Comparison of ENCODE assay signal across 8 cellular contexts in genomic region chr11:5624489-5625278, GRCh38. TPM values are rescaled to one million over a fixed set of nuclear protein-coding genes. Genes with fewer than 3 reads are reported as not detected.
DNase-seq lines count a peak whose midpoint lies in the region; ATAC-seq, FAIRE-seq and TF ChIP-seq lines count a peak whose summit lies in the region.

TRIM34 (plus strand) TSS chr11:5625001; CDS start chr11:5632332, 7,331 bp downstream.

- H3K27me3 ChIP-seq in SJSA1 (replicated peaks) (no peaks in the 10 kb centered on the region), left ventricle myocardium inferior (ENCODE audit: low read depth) (no peaks in the 10 kb centered on the region), rectal smooth muscle tissue (ENCODE audit: control insufficient read depth, insufficient read depth, low read length) (no peaks in the 10 kb centered on the region)

- TF ChIP-seq CTCF in A549 (IDR thresholded peaks at IDR 0.05): no peak
- TF ChIP-seq CTCF in left ventricle myocardium inferior (IDR thresholded peaks at IDR 0.05; ENCODE audit: borderline replicate concordance): no peak

- intact Hi-C loops in left ventricle myocardium inferior (cut with micrococcal nuclease): no loop called here

- H3K36me3 ChIP-seq in SJSA1: no peaks in the 10 kb centered on the region
- H3K36me3 ChIP-seq in left ventricle myocardium inferior: no peaks in the 10 kb centered on the region
- no peaks in the 10 kb centered on the region for H3K36me3 ChIP-seq in rectal smooth muscle tissue (ENCODE audit: control insufficient read depth, insufficient read depth, low read length)

- ATAC-seq in A549 (peak; percentile 75 to 82; a peak in 5 of 6 replicates), GM19043 (IDR thresholded peaks at IDR 0.05; ENCODE audit: low read depth, unreplicated experiment) (peak; percentile 94), HG03196 (IDR thresholded peaks at IDR 0.05; ENCODE audit: unreplicated experiment) (peak; percentile 98)

- H3K9me3 ChIP-seq in A549: no peaks in the 10 kb centered on the region
- H3K9me3 ChIP-seq in SJSA1 (replicated peaks): no peaks in the 10 kb centered on the region
- H3K9me3 ChIP-seq in left ventricle myocardium inferior (replicated peaks): no peaks in the 10 kb centered on the region

- H3K4me2 ChIP-seq in A549: peak within 1 kb of the TSS; percentile 81

- no peak for TF ChIP-seq EP300 in A549 (IDR thresholded peaks at IDR 0.05)

- H3K4me3 ChIP-seq in A549 (peak within 1 kb of the TSS; percentile 46), SJSA1 (peak within 1 kb of the TSS; percentile 49), left ventricle myocardium inferior (peak within 1 kb of the TSS; percentile 71), rectal smooth muscle tissue (ENCODE audit: low read length) (peak within 1 kb of the TSS; percentile 87)

- 0% methylated on average over 7 of the region's 7 CpGs for WGBS in A549 (ENCODE audit: missing lambda C conversion rate)

- H3K4me1 ChIP-seq in A549 (peaks cover 51% of the 10 kb centered on the region), SJSA1 (replicated peaks) (peaks cover 33% of the 10 kb centered on the region), left ventricle myocardium inferior (peaks cover 35% of the 10 kb centered on the region), rectal smooth muscle tissue (ENCODE audit: control insufficient read depth, insufficient read depth, low read length) (peaks cover 8% of the 10 kb centered on the region)

- H3K9ac ChIP-seq in rectal smooth muscle tissue (ENCODE audit: low read length): peak within 1 kb of the TSS; percentile 63

- FAIRE-seq in A549 (lab: Jason Lieb, UNC): peak; percentile 67

- H3K27ac ChIP-seq in A549 (peak within 1 kb of the TSS; percentile 69 to 83), SJSA1 (peak within 1 kb of the TSS; percentile 25), left ventricle myocardium inferior (replicated peaks) (peak within 1 kb of the TSS; percentile 81), rectal smooth muscle tissue (ENCODE audit: low read depth, low read length) (peak within 1 kb of the TSS; percentile 57)

- TF ChIP-seq RAD21 in A549 (conservative IDR thresholded peaks at IDR 0.05 in 1 of 2, IDR thresholded peaks at IDR 0.05 in 1 of 2): no peak

- CTCF ChIA-PET in A549 (lab: Yijun Ruan, JAX): interaction anchor here (1.4 kb wide), 1 partner anchor 13 kb away, joined by 3 read pairs; no protein-coding TSS in a partner anchor

- POLR2A ChIA-PET in A549 (lab: Yijun Ruan, JAX): interaction anchor here (1.3 kb wide), 1 partner anchor 60 kb away, joined by 6 read pairs; the partner anchor contains the start of gene TRIM5

- no peak for TF ChIP-seq POLR2A in A549 (IDR thresholded peaks at IDR 0.05; ENCODE audit: low read length)

- DNase-seq in A549 (ENCODE audit: low read depth in 1 of 2, low spot score in 1 of 2) (peak; percentile 45 to 95), SJSA1 (ENCODE audit: low read depth in 1 of 2, low spot score in 2 of 2) (peak; percentile 63 to 84), left ventricle myocardium inferior (no peak), NCI-H2107 (lab: John Stamatoyannopoulos, UW) (no peak)
- peak; percentile 19 for DNase-seq in activated naive CD8-positive, alpha-beta T cell treated with anti-CD3 and anti-CD28 coated beads, Interleukin-2, amount 50 U/mL, for 16 hours (ENCODE audit: low read depth, low spot score)

TF ChIP-seq in A549, 52 proteins besides CTCF, POLR2A, EP300 and RAD21:
- no peak for TF ChIP-seq CBX8 (IDR thresholded peaks at IDR 0.05)
- no peak for TF ChIP-seq RFX5 (IDR thresholded peaks at IDR 0.05)
- no peak for TF ChIP-seq ZNF302 (CRISPR knock-in tag; IDR thresholded peaks at IDR 0.05)
- TF ChIP-seq HOXB13 (CRISPR knock-in tag; IDR thresholded peaks at IDR 0.05; ENCODE audit: low read depth): no peak
- no peak for TF ChIP-seq RARB (CRISPR knock-in tag; IDR thresholded peaks at IDR 0.05)
- TF ChIP-seq USF2 (IDR thresholded peaks at IDR 0.05): no peak
- TF ChIP-seq CEBPB (IDR thresholded peaks at IDR 0.05): no peak
- no peak for TF ChIP-seq CBX2 (IDR thresholded peaks at IDR 0.05; ENCODE audit: borderline replicate concordance, low read depth)
- TF ChIP-seq CHD2 (IDR thresholded peaks at IDR 0.05; ENCODE audit: low read length, partially characterized antibody): no peak
- TF ChIP-seq HOXB5 (CRISPR knock-in tag; IDR thresholded peaks at IDR 0.05): no peak
- TF ChIP-seq BHLHE40 (IDR thresholded peaks at IDR 0.05; ENCODE audit: low read depth, low read length): no peak
- no peak for TF ChIP-seq SREBF2 (IDR thresholded peaks at IDR 0.05)
- no peak for TF ChIP-seq KDM5A (IDR thresholded peaks at IDR 0.05)
- TF ChIP-seq MAFK (IDR thresholded peaks at IDR 0.05; ENCODE audit: partially characterized antibody): no peak

RNA-seq across cellular contexts. Expression of gene TRIM34, which starts in this region (rescaled TPM):
- polyA plus RNA-seq in A549 (2011; rRNA removed): 11.7 and 15.2 TPM in 2 replicates
- 2.9 and 3.5 TPM in 2 replicates for polyA plus RNA-seq in A549 (2012; cell fraction: cytosol; rRNA removed)
- polyA plus RNA-seq in A549 (2012; cell fraction: nucleus; rRNA removed): 3.1 and 5.9 TPM in 2 replicates
- 6.1 to 8.1 TPM (median 6.8 TPM) in 3 replicates for polyA plus RNA-seq in A549 (2017; fragmentation: RNase III; extraction: RNeasy Plus Mini Kit Qiagen cat#74134 plus additional on column Dnase treatment)
- polyA minus RNA-seq in A549 (2011; rRNA and poly(A)+ RNA removed): 3.7 and 4.0 TPM in 2 replicates
- 6.0 and 10.6 TPM in 2 replicates for total RNA-seq in SJSA1 (2014; rRNA removed; shearing (Covaris generic))
- 1.7 TPM for total RNA-seq in left ventricle myocardium inferior

Comparison
In these comparisons a context has a peak if more than half of its experiments do, and no peak if none do; other contexts are left out.
1. DNase-seq: peak in A549 (2 of 2), SJSA1 (2 of 2) and activated naive CD8-positive, alpha-beta T cell treated with anti-CD3 and anti-CD28 coated beads, Interleukin-2, amount 50 U/mL, for 16 hours (single experiment); none in left ventricle myocardium inferior (single experiment) and NCI-H2107 (single experiment).
2. H3K27ac ChIP-seq: peak in every context shown above with its lines; median percentile 81 in left ventricle myocardium inferior; 76 in A549; 57 in rectal smooth muscle tissue; 25 in SJSA1.
3. Peak in every context shown above with its lines, with median percentiles within 50 percentile points of each other: ATAC-seq and H3K4me3 ChIP-seq.